25 cellular contexts compared by ENCODE assay signal in the genomic region with DNA sequence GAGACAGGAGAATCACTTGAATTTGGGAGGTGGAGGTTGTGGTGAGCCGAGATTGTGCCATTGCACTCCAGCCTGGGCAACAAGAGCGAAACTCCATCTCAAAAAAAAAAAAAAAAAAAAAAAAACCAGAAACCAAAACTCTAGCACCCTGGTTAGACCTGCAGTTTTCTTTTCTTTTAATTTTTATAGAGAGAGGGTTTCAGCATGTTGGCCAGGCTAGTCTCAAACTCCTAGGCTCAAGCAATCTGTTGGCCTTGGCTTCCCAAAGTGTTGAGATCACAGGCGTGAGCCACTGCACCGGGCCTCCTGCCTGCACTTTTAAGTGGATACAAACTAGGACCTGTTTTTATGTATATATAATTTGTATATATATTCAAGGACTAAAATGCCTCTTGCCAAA.
"Had no signal": no experiment of that assay in that cellular context is flagged by ENCODE, and none has a peak within 500 bp of the region (broad histone marks: within the 10 kb centered on the region; RNA-seq: fewer than 3 reads in every experiment).

No MANE protein-coding gene starts in this region.

- H3K27ac ChIP-seq: left lung, lower lobe of right lung, neural progenitor cell, neutrophil, right atrium auricular region, right lobe of liver, transverse colon, upper lobe of left lung, vagina had no signal

- H3K9ac ChIP-seq: neural progenitor cell had no signal

- ATAC-seq: left colon; natural killer cell; right lobe of liver; stimulated activated memory B cell treated with anti-CD40 and anti-IgM and Interleukin-4, amounts not matched to agents 10 μg/mL and 1 μg/mL and 100 μg/mL, for 72 hours; stimulated activated naive CD8-positive, alpha-beta T cell treated with anti-CD3 and anti-CD28 coated beads, Interleukin-15, amount 100 ng/mL, for 72 hours had no signal

- H3K4me1 ChIP-seq: left lung, neural progenitor cell, vagina had no signal

- H3K27me3 ChIP-seq: left lung, neural progenitor cell, neutrophil, pancreas, right atrium auricular region, right lobe of liver, transverse colon, upper lobe of left lung, vagina had no signal

- H2AFZ ChIP-seq: neural progenitor cell had no signal

- DNase-seq: immature natural killer cell; kidney; left colon; left lung; lower lobe of right lung; naive B cell; natural killer cell; nephron progenitor cell; pancreas; right lobe of liver; stimulated activated CD4-positive, alpha-beta T cell treated with anti-CD3 and anti-CD28 coated beads, Interleukin-1b, Interleukin-23, amount 100 ng/mL, for 48 hours; stimulated activated CD4-positive, alpha-beta T cell treated with anti-CD3 and anti-CD28 coated beads, Interleukin-2, amount 100 ng/mL, for 48 hours; stimulated activated CD4-positive, alpha-beta T cell treated with anti-CD3 and anti-CD28 coated beads, Interleukin-4, amount 100 ng/mL, for 4 hours; stimulated activated CD8-positive, alpha-beta memory T cell treated with anti-CD3 and anti-CD28 coated beads, Interleukin-4, amount 100 ng/mL, for 48 hours; stimulated activated naive CD4-positive, alpha-beta T cell treated with Interleukin-2 at 50 U/mL for 16 hours; stimulated activated naive CD8-positive, alpha-beta T cell treated with anti-CD3 and anti-CD28 coated beads, Interleukin-15, amount 100 ng/mL, for 72 hours; substantia nigra; transverse colon; upper lobe of left lung had no signal

- H3K4me2 ChIP-seq: neural progenitor cell, smooth muscle cell had no signal

- H3K36me3 ChIP-seq: left lung, lower lobe of right lung, neural progenitor cell, neutrophil, pancreas, right atrium auricular region, right lobe of liver, transverse colon, upper lobe of left lung, vagina had no signal

- H3K4me3 ChIP-seq: left lung, lower lobe of right lung, neural progenitor cell, pancreas, right atrium auricular region, right lobe of liver, smooth muscle cell, transverse colon, upper lobe of left lung, vagina had no signal

- H3K9me3 ChIP-seq: pancreas, right atrium auricular region, right lobe of liver, vagina had no signal
